In genomic region chr7:135385209-135385608, GRCh38 we compare ENCODE assay signal across 12 cellular contexts.
DNase-seq lines count a peak whose midpoint lies in the region; ATAC-seq, FAIRE-seq and TF ChIP-seq lines count a peak whose summit lies in the region.
"Had no signal": no experiment of that assay in that cellular context is flagged by ENCODE, and none has a peak within 500 bp of the region (broad histone marks: within the 10 kb centered on the region; RNA-seq: fewer than 3 reads in every experiment).

No MANE protein-coding gene starts in this region.

- H3K36me3 ChIP-seq in left ventricle myocardium inferior (no peaks in the 10 kb centered on the region), K562 (ENCODE audit: control insufficient read depth, insufficient read depth, low read length) (peaks cover 12% of the 10 kb centered on the region; the same call in 2 of the 3 replicates), smooth muscle cell (ENCODE audit: low read depth) (peaks cover 4% of the 10 kb centered on the region)

- H3K27me3 ChIP-seq in left ventricle myocardium inferior (ENCODE audit: low read depth) (no peaks in the 10 kb centered on the region), K562 (ENCODE audit: control insufficient read depth in 2 of 2, insufficient read depth in 2 of 2, low read length in 2 of 2) (no peaks in the 10 kb centered on the region), smooth muscle cell (ENCODE audit: low read depth) (no peaks in the 10 kb centered on the region)

- H3K9ac ChIP-seq in K562 (ENCODE audit: insufficient read depth in 1 of 2, low read depth in 2 of 2, low read length in 2 of 2) (no peak overlapping the region), smooth muscle cell (ENCODE audit: low read depth) (no peak overlapping the region)

- TF ChIP-seq EP300 in K562 (IDR thresholded peaks at IDR 0.05; ENCODE audit: low read length) = no peak

- no peak for TF ChIP-seq RAD21 in K562 (CRISPR knock-in tag; conservative IDR thresholded peaks at IDR 0.05 in 1 of 2, IDR thresholded peaks at IDR 0.05 in 1 of 2)

- WGBS in K562 (ENCODE audit: insufficient coverage, low coverage, missing lambda C conversion rate) = 35% methylated on average over 3 of the region's 3 CpGs
- WGBS in smooth muscle cell (ENCODE audit: low lambda C conversion rate) = 81% methylated on average over 3 of the region's 3 CpGs

- no peaks in the 10 kb centered on the region for H3K79me2 ChIP-seq in K562 (ENCODE audit: control insufficient read depth, insufficient read depth, low read length)
- H3K79me2 ChIP-seq in smooth muscle cell (ENCODE audit: low read depth) = no peaks in the 10 kb centered on the region

- DNase-seq in left ventricle myocardium inferior = peak; percentile 20
- no peak for DNase-seq in Right ventricle myocardium inferior (ENCODE audit: missing footprints)
- peak in 3 of 4 experiments; percentile 23 to 63 (median 47) for DNase-seq in K562 (ENCODE audit: extremely low read depth in 1 of 4, low spot score in 3 of 4)
- peak; percentile 62 for DNase-seq in kidney glomerular epithelial cell (lab: John Stamatoyannopoulos, UW)
- no peak for DNase-seq in smooth muscle cell (lab: John Stamatoyannopoulos, UW; ENCODE audit: unreplicated experiment)
- DNase-seq in GOT3 (lab: John Stamatoyannopoulos, UW) = no peak
- no peak for DNase-seq in AG20443 (ENCODE audit: low spot score)
- DNase-seq: immature natural killer cell, naive B cell had no signal

- in situ Hi-C loops in K562 (cut with MboI) = no loop called here

- no peak overlapping the region for H3K4me2 ChIP-seq in K562 (ENCODE audit: insufficient read depth, low read length)
- no peak overlapping the region for H3K4me2 ChIP-seq in smooth muscle cell

- BruUV-seq in K562 (replicated peaks; lab: Mats Ljungman, UMichigan) = no TSS peak

- FAIRE-seq in K562 (lab: Jason Lieb, UNC) = peak; percentile 75
- FAIRE-seq: urothelium cell line had no signal

- TF ChIP-seq POLR2A in K562 (conservative IDR thresholded peaks at IDR 0.05) = no peak

- H3K4me1 ChIP-seq in left ventricle myocardium inferior (peaks cover 37% of the 10 kb centered on the region), K562 (replicated peaks in 1 of 2; ENCODE audit: control insufficient read depth in 2 of 2, insufficient read depth in 2 of 2, low read length in 2 of 2) (peaks cover 4 to 12% of the 10 kb centered on the region in 2 experiments; a peak in 4 of 5 replicates), smooth muscle cell (ENCODE audit: low read depth) (peaks cover 9% of the 10 kb centered on the region)

- ATAC-seq in Right ventricle myocardium inferior = no peak
- ATAC-seq in K562 = peak; percentile 79
- ATAC-seq in HG03108 (IDR thresholded peaks at IDR 0.05; ENCODE audit: unreplicated experiment) = no peak
- ATAC-seq: activated T-helper 17 cell treated with anti-CD3 and anti-CD28 coated beads, Interleukin-2, amount 50 U/mL, for 72 hours had no signal

- H2AFZ ChIP-seq in K562 (ENCODE audit: low read depth, low read length) (no peak overlapping the region), smooth muscle cell (ENCODE audit: low read depth) (no peak overlapping the region)

- H3F3A ChIP-seq in smooth muscle cell (ENCODE audit: low read depth) = no peaks in the 10 kb centered on the region

- H4K20me1 ChIP-seq in K562 (replicated peaks; ENCODE audit: control insufficient read depth, insufficient read depth, low read length) (no peaks in the 10 kb centered on the region), smooth muscle cell (ENCODE audit: low read depth) (peaks cover 30% of the 10 kb centered on the region)

- POLR2A ChIA-PET in K562 (lab: Yijun Ruan, JAX) = interaction anchor here (0.5 to 2.2 kb wide), 4 partner anchors 10 to 130 kb away, joined by 3 to 10 read pairs (median 4); no protein-coding TSS in a partner anchor

- H3K9me1 ChIP-seq in K562 (ENCODE audit: control insufficient read depth, insufficient read depth, low read length) = no peaks in the 10 kb centered on the region

- TF ChIP-seq CTCF in left ventricle myocardium inferior (IDR thresholded peaks at IDR 0.05; ENCODE audit: borderline replicate concordance) = no peak
- TF ChIP-seq CTCF in K562 (IDR thresholded peaks at IDR 0.05 in 2 of 3, conservative IDR thresholded peaks at IDR 0.05 in 1 of 3; ENCODE audit: insufficient read depth in 2 of 3, low read depth in 1 of 3, low read length in 3 of 3) = no peak
- no peak for TF ChIP-seq CTCF in smooth muscle cell (IDR thresholded peaks at IDR 0.05; ENCODE audit: borderline replicate concordance, insufficient read depth, poor library complexity, severe bottlenecking)

- intact Hi-C loops in left ventricle myocardium inferior (cut with micrococcal nuclease) (no loop called here), Right ventricle myocardium inferior (cut with DNase I) (no loop called here), K562 (cut with micrococcal nuclease) (no loop called here)

- H3K9me3 ChIP-seq in left ventricle myocardium inferior (replicated peaks) = no peaks in the 10 kb centered on the region
- no peaks in the 10 kb centered on the region for H3K9me3 ChIP-seq in K562 (replicated peaks; ENCODE audit: control insufficient read depth, insufficient read depth, low read depth, low read length)
- H3K9me3 ChIP-seq in smooth muscle cell (replicated peaks; ENCODE audit: low read depth) = no peaks in the 10 kb centered on the region

- H3K4me3 ChIP-seq in left ventricle myocardium inferior = no peak overlapping the region
- H3K4me3 ChIP-seq in K562 = no peak overlapping the region
- H3K4me3 ChIP-seq in smooth muscle cell = no peak overlapping the region

- H3K27ac ChIP-seq in left ventricle myocardium inferior (replicated peaks) (no peak overlapping the region), K562 (ENCODE audit: extremely low read depth, low read depth, low read length) (no peak overlapping the region), smooth muscle cell (ENCODE audit: low read depth) (no peak overlapping the region)

- CTCF ChIA-PET in K562 (lab: Yijun Ruan, JAX; ENCODE audit: low intra/inter-chr PET ratio) = no interaction called here

TF ChIP-seq in K562, 482 proteins besides CTCF, POLR2A, EP300 and RAD21:
- TF ChIP-seq MTA1 (IDR thresholded peaks at IDR 0.05; ENCODE audit: borderline replicate concordance) (no peak), CGGBP1 (CRISPR knock-in tag; IDR thresholded peaks at IDR 0.05) (no peak), FUS (optimal IDR thresholded peaks at IDR 0.05; ENCODE audit: low read depth, low read length) (no peak), NFIC (IDR thresholded peaks at IDR 0.05) (peak; percentile 84), RBM25 (IDR thresholded peaks at IDR 0.05; ENCODE audit: low read depth, low read length, severe bottlenecking) (no peak), CBFA2T3 (IDR thresholded peaks at IDR 0.05) (peak; percentile 51), ZFP1 (CRISPR knock-in tag; IDR thresholded peaks at IDR 0.05) (no peak), EGR1 (conservative IDR thresholded peaks at IDR 0.05) (peak; percentile 46), ZNF395 (CRISPR knock-in tag; IDR thresholded peaks at IDR 0.05) (no peak), XRCC4 (IDR thresholded peaks at IDR 0.05; ENCODE audit: extremely low read depth, insufficient read depth, insufficient read length) (no peak)
- TF ChIP-seq, protein P1, sequence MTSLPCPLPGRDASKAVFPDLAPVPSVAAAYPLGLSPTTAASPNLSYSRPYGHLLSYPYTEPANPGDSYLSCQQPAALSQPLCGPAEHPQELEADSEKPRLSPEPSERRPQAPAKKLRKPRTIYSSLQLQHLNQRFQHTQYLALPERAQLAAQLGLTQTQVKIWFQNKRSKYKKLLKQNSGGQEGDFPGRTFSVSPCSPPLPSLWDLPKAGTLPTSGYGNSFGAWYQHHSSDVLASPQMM (CRISPR knock-in tag; IDR thresholded peaks at IDR 0.05) = no peak
- TF ChIP-seq, protein P2, sequence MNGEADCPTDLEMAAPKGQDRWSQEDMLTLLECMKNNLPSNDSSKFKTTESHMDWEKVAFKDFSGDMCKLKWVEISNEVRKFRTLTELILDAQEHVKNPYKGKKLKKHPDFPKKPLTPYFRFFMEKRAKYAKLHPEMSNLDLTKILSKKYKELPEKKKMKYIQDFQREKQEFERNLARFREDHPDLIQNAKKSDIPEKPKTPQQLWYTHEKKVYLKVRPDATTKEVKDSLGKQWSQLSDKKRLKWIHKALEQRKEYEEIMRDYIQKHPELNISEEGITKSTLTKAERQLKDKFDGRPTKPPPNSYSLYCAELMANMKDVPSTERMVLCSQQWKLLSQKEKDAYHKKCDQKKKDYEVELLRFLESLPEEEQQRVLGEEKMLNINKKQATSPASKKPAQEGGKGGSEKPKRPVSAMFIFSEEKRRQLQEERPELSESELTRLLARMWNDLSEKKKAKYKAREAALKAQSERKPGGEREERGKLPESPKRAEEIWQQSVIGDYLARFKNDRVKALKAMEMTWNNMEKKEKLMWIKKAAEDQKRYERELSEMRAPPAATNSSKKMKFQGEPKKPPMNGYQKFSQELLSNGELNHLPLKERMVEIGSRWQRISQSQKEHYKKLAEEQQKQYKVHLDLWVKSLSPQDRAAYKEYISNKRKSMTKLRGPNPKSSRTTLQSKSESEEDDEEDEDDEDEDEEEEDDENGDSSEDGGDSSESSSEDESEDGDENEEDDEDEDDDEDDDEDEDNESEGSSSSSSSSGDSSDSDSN (IDR thresholded peaks at IDR 0.05; ENCODE audit: borderline replicate concordance in 1 of 2, low read depth in 2 of 2, low read length in 2 of 2) = 0 out of 4 replicates have a peak, but pooled peaks of 1 of the 2 experiments have one; percentile 27

Comparison
In these comparisons a context has a peak if more than half of its experiments do, and no peak if none do; other contexts are left out.
1. DNase-seq: peak in left ventricle myocardium inferior (single experiment), K562 (3 of 4) and kidney glomerular epithelial cell (single experiment); none in Right ventricle myocardium inferior (single experiment), smooth muscle cell (single experiment), GOT3 (single experiment) and AG20443 (single experiment).